In genomic region chr9:36341936-36342577, GRCh38 we compare ENCODE assay signal across 13 cellular contexts. TPM values are rescaled to one million over a fixed set of nuclear protein-coding genes. Genes with fewer than 3 reads are reported as not detected.
DNase-seq lines count a peak whose midpoint lies in the region; ATAC-seq and TF ChIP-seq lines count a peak whose summit lies in the region.
"Had no signal": no experiment of that assay in that cellular context is flagged by ENCODE, and none has a peak within 500 bp of the region (broad histone marks: within the 10 kb centered on the region; RNA-seq: fewer than 3 reads in every experiment).

No MANE protein-coding gene starts in this region.

- H3K4me1 ChIP-seq in gastrocnemius medialis: peaks cover 6 to 7% of the 10 kb centered on the region in 2 donors

- H3K27me3 ChIP-seq in gastrocnemius medialis: no peaks in the 10 kb centered on the region

- DNase-seq in activated CD4-positive, alpha-beta T cell treated with anti-CD3 and anti-CD28 coated beads, Interleukin-2, amount 10 ng/mL, durations not matched to agents 7 days and 5 days: no peak
- DNase-seq in activated CD4-positive, alpha-beta T cell treated with anti-CD3 and anti-CD28 coated beads, Interleukin-2, amount 50 U/mL, for 48 hours: no peak
- DNase-seq in activated T-helper 1 cell treated with anti-CD3 and anti-CD28 coated beads, Interleukin-12 subunit alpha, Interleukin-12 subunit beta, Interleukin-2, Interleukin-4 antibody, amounts not matched to agents 30 ng/mL and 10 ng/mL and 1 ng/mL, durations not matched to agents 14 hours and 24 hours and 36 hours (ENCODE audit: low spot score): no peak
- DNase-seq in natural killer cell treated with Interleukin-12 subunit alpha and Interleukin-12 subunit beta and Interleukin-15 and Interleukin-18, amount 100 ng/mL, for 72 hours (ENCODE audit: low spot score): no peak
- no peak for DNase-seq in chondrocyte (ENCODE audit: low spot score)
- no peak for DNase-seq in gastrocnemius medialis
- DNase-seq in dedifferentiated amniotic fluid mesenchymal stem cell (ENCODE audit: extremely low spot score): no peak
- DNase-seq: glutamatergic neuron, kidney, NCI-H1694, posterior cingulate gyrus had no signal

- TF ChIP-seq CTCF in chondrocyte (IDR thresholded peaks at IDR 0.05) (no peak), gastrocnemius medialis (IDR thresholded peaks at IDR 0.05 in 4 of 5, conservative IDR thresholded peaks at IDR 0.05 in 1 of 5) (no peak)

- peaks cover 17% of the 10 kb centered on the region for H3K4me1 Mint-ChIP-seq in activated CD4-positive, alpha-beta T cell treated with anti-CD3 and anti-CD28 coated beads, Interleukin-2, amount 10 ng/mL, durations not matched to agents 7 days and 5 days
- peaks cover 12% of the 10 kb centered on the region for H3K4me1 Mint-ChIP-seq in activated T-helper 1 cell treated with anti-CD3 and anti-CD28 coated beads, Interleukin-12 subunit alpha, Interleukin-12 subunit beta, Interleukin-2, Interleukin-4 antibody, amounts not matched to agents 30 ng/mL and 10 ng/mL and 1 ng/mL, durations not matched to agents 14 hours and 24 hours and 36 hours (ENCODE audit: low read depth)
- peaks cover 8 to 17% of the 10 kb centered on the region in 2 donors for H3K4me1 Mint-ChIP-seq in natural killer cell treated with Interleukin-12 subunit alpha and Interleukin-12 subunit beta and Interleukin-15 and Interleukin-18, amount 100 ng/mL, for 72 hours (ENCODE audit: low read depth in 2 of 2)
- H3K4me1 Mint-ChIP-seq in chondrocyte (ENCODE audit: low read depth): peaks cover 14% of the 10 kb centered on the region

- no peaks in the 10 kb centered on the region for H3K9me3 ChIP-seq in gastrocnemius medialis
- H3K9me3 ChIP-seq: thoracic aorta had no signal

- peak; percentile 56 for ATAC-seq in HG02885 (IDR thresholded peaks at IDR 0.05; ENCODE audit: poor library complexity, unreplicated experiment)
- ATAC-seq in natural killer cell treated with Interleukin-12 subunit alpha and Interleukin-12 subunit beta and Interleukin-15 and Interleukin-18, amount 100 ng/mL, for 72 hours: peak; percentile 62 to 96
- no peak for ATAC-seq in gastrocnemius medialis

- no peak for TF ChIP-seq POLR2A in gastrocnemius medialis (IDR thresholded peaks at IDR 0.05)

- no peaks in the 10 kb centered on the region for H3K9me3 Mint-ChIP-seq in activated CD4-positive, alpha-beta T cell treated with anti-CD3 and anti-CD28 coated beads, Interleukin-2, amount 10 ng/mL, durations not matched to agents 7 days and 5 days
- no peaks in the 10 kb centered on the region for H3K9me3 Mint-ChIP-seq in activated T-helper 1 cell treated with anti-CD3 and anti-CD28 coated beads, Interleukin-12 subunit alpha, Interleukin-12 subunit beta, Interleukin-2, Interleukin-4 antibody, amounts not matched to agents 30 ng/mL and 10 ng/mL and 1 ng/mL, durations not matched to agents 14 hours and 24 hours and 36 hours
- no peaks in the 10 kb centered on the region for H3K9me3 Mint-ChIP-seq in natural killer cell treated with Interleukin-12 subunit alpha and Interleukin-12 subunit beta and Interleukin-15 and Interleukin-18, amount 100 ng/mL, for 72 hours
- H3K9me3 Mint-ChIP-seq in chondrocyte (ENCODE audit: low read depth): no peaks in the 10 kb centered on the region

- no peak overlapping the region for H3K4me3 Mint-ChIP-seq in activated CD4-positive, alpha-beta T cell treated with anti-CD3 and anti-CD28 coated beads, Interleukin-2, amount 10 ng/mL, durations not matched to agents 7 days and 5 days
- no peak overlapping the region for H3K4me3 Mint-ChIP-seq in activated T-helper 1 cell treated with anti-CD3 and anti-CD28 coated beads, Interleukin-12 subunit alpha, Interleukin-12 subunit beta, Interleukin-2, Interleukin-4 antibody, amounts not matched to agents 30 ng/mL and 10 ng/mL and 1 ng/mL, durations not matched to agents 14 hours and 24 hours and 36 hours
- peak overlapping the region; percentile 18 for H3K4me3 Mint-ChIP-seq in natural killer cell treated with Interleukin-12 subunit alpha and Interleukin-12 subunit beta and Interleukin-15 and Interleukin-18, amount 100 ng/mL, for 72 hours
- no peak overlapping the region for H3K4me3 Mint-ChIP-seq in chondrocyte (ENCODE audit: unreplicated experiment)

- peaks cover 0 to 67% of the 10 kb centered on the region in 2 donors for H3K36me3 ChIP-seq in gastrocnemius medialis

- intact Hi-C loops in activated T-helper 1 cell treated with anti-CD3 and anti-CD28 coated beads, Interleukin-12 subunit alpha, Interleukin-12 subunit beta, Interleukin-2, Interleukin-4 antibody, amounts not matched to agents 30 ng/mL and 10 ng/mL and 1 ng/mL, durations not matched to agents 14 hours and 24 hours and 36 hours (cut with micrococcal nuclease): loop anchor here (2.0 kb wide), 1 partner anchor 57 kb away; no protein-coding TSS in a partner anchor
- intact Hi-C loops in gastrocnemius medialis (cut with DNase I; ENCODE audit: low total_unique reads): no loop called here

- H3K27ac Mint-ChIP-seq in activated CD4-positive, alpha-beta T cell treated with anti-CD3 and anti-CD28 coated beads, Interleukin-2, amount 10 ng/mL, durations not matched to agents 7 days and 5 days: peak overlapping the region; percentile 72
- H3K27ac Mint-ChIP-seq in activated T-helper 1 cell treated with anti-CD3 and anti-CD28 coated beads, Interleukin-12 subunit alpha, Interleukin-12 subunit beta, Interleukin-2, Interleukin-4 antibody, amounts not matched to agents 30 ng/mL and 10 ng/mL and 1 ng/mL, durations not matched to agents 14 hours and 24 hours and 36 hours: peak overlapping the region; percentile 87
- H3K27ac Mint-ChIP-seq in natural killer cell treated with Interleukin-12 subunit alpha and Interleukin-12 subunit beta and Interleukin-15 and Interleukin-18, amount 100 ng/mL, for 72 hours: peak overlapping the region; percentile 73 to 75
- no peak overlapping the region for H3K27ac Mint-ChIP-seq in chondrocyte (ENCODE audit: unreplicated experiment)

- no peaks in the 10 kb centered on the region for H3K27me3 Mint-ChIP-seq in activated CD4-positive, alpha-beta T cell treated with anti-CD3 and anti-CD28 coated beads, Interleukin-2, amount 10 ng/mL, durations not matched to agents 7 days and 5 days
- no peaks in the 10 kb centered on the region for H3K27me3 Mint-ChIP-seq in activated T-helper 1 cell treated with anti-CD3 and anti-CD28 coated beads, Interleukin-12 subunit alpha, Interleukin-12 subunit beta, Interleukin-2, Interleukin-4 antibody, amounts not matched to agents 30 ng/mL and 10 ng/mL and 1 ng/mL, durations not matched to agents 14 hours and 24 hours and 36 hours (ENCODE audit: insufficient read depth)
- H3K27me3 Mint-ChIP-seq in natural killer cell treated with Interleukin-12 subunit alpha and Interleukin-12 subunit beta and Interleukin-15 and Interleukin-18, amount 100 ng/mL, for 72 hours: no peaks in the 10 kb centered on the region
- H3K27me3 Mint-ChIP-seq in chondrocyte (ENCODE audit: low read depth): no peaks in the 10 kb centered on the region

- POLR2A ChIA-PET in activated CD4-positive, alpha-beta T cell treated with anti-CD3 and anti-CD28 coated beads, Interleukin-2, amount 10 ng/mL, durations not matched to agents 7 days and 5 days (lab: Charles Lee): no interaction called here

- in situ Hi-C loops in gastrocnemius medialis (cut with MboI; ENCODE audit: low sequenced_read_pairs in 4 of 4): loop anchor here in 2 of 4 donors (25.0 kb wide), 1 partner anchor 380 kb away; the partner anchor contains the start of gene OR2S2 (in 2 of the 2)

- CTCF ChIA-PET in activated CD4-positive, alpha-beta T cell treated with anti-CD3 and anti-CD28 coated beads, Interleukin-2, amount 10 ng/mL, durations not matched to agents 7 days and 5 days (lab: Charles Lee): interaction anchor here (0.9 to 1.0 kb wide), 2 partner anchors 37 to 94 kb away, joined by 3 to 4 read pairs; no protein-coding TSS in a partner anchor

- no peak overlapping the region for H3K27ac ChIP-seq in gastrocnemius medialis
- H3K27ac ChIP-seq: thoracic aorta had no signal

- peaks cover 51% of the 10 kb centered on the region for H3K36me3 Mint-ChIP-seq in activated CD4-positive, alpha-beta T cell treated with anti-CD3 and anti-CD28 coated beads, Interleukin-2, amount 10 ng/mL, durations not matched to agents 7 days and 5 days (ENCODE audit: low read depth)
- H3K36me3 Mint-ChIP-seq in activated T-helper 1 cell treated with anti-CD3 and anti-CD28 coated beads, Interleukin-12 subunit alpha, Interleukin-12 subunit beta, Interleukin-2, Interleukin-4 antibody, amounts not matched to agents 30 ng/mL and 10 ng/mL and 1 ng/mL, durations not matched to agents 14 hours and 24 hours and 36 hours (ENCODE audit: low read depth): peaks cover 40% of the 10 kb centered on the region
- H3K36me3 Mint-ChIP-seq in natural killer cell treated with Interleukin-12 subunit alpha and Interleukin-12 subunit beta and Interleukin-15 and Interleukin-18, amount 100 ng/mL, for 72 hours: peaks cover 31% of the 10 kb centered on the region
- H3K36me3 Mint-ChIP-seq in chondrocyte (ENCODE audit: low read depth): peaks cover 34% of the 10 kb centered on the region

- H3K4me3 ChIP-seq in gastrocnemius medialis: no peak overlapping the region
- H3K4me3 ChIP-seq: thoracic aorta had no signal

RNA-seq across cellular contexts. Expression of gene RNF38, which starts 58.0 kb away (rescaled TPM):
- total RNA-seq in activated CD4-positive, alpha-beta T cell treated with anti-CD3 and anti-CD28 coated beads, Interleukin-2, amount 10 ng/mL, durations not matched to agents 7 days and 5 days: 10 to 100 TPM; 37.6 to 45.1 TPM
- 31.5 and 35.0 TPM in 2 replicates for total RNA-seq in activated T-helper 1 cell treated with anti-CD3 and anti-CD28 coated beads, Interleukin-12 subunit alpha, Interleukin-12 subunit beta, Interleukin-2, Interleukin-4 antibody, amounts not matched to agents 30 ng/mL and 10 ng/mL and 1 ng/mL, durations not matched to agents 14 hours and 24 hours and 36 hours
- total RNA-seq in natural killer cell treated with Interleukin-12 subunit alpha and Interleukin-12 subunit beta and Interleukin-15 and Interleukin-18, amount 100 ng/mL, for 72 hours: 10 to 100 TPM; 43.9 to 56.9 TPM
- total RNA-seq in chondrocyte: 21.3 to 25.0 TPM (median 22.6 TPM) in 3 replicates
- 10 to 100 TPM; 15.7 to 24.8 (median 20.7) TPM for total RNA-seq in gastrocnemius medialis

Comparison
In these comparisons a context has a peak if more than half of its experiments do, and no peak if none do; other contexts are left out.
1. ATAC-seq: peak in HG02885 (single experiment) and natural killer cell treated with Interleukin-12 subunit alpha and Interleukin-12 subunit beta and Interleukin-15 and Interleukin-18, amount 100 ng/mL, for 72 hours (2 of 2); none in gastrocnemius medialis (0 of 2).